8 cellular contexts compared by ENCODE assay signal in genomic region chr2:241036397-241036963, GRCh38. TPM values are rescaled to one million over a fixed set of nuclear protein-coding genes. Genes with fewer than 3 reads are reported as not detected.
DNase-seq lines count a peak whose midpoint lies in the region; ATAC-seq and TF ChIP-seq lines count a peak whose summit lies in the region.

No MANE protein-coding gene starts in this region.

- peaks cover 0 to 2% (median 0%) of the 10 kb centered on the region in 8 donors for H3K9me3 Mint-ChIP-seq in CD4-positive, alpha-beta memory T cell

- intact Hi-C loops in CD4-positive, alpha-beta memory T cell (cut with micrococcal nuclease), result loop anchor here (1.0 to 2.0 kb wide), 2 partner anchors 114 to 204 kb away; partner anchors contain the start of gene PPP1R7

- peaks cover 32% of the 10 kb centered on the region for H3K4me1 ChIP-seq in CD4-positive, alpha-beta memory T cell (ENCODE audit: insufficient read depth, low read length)
- H3K4me1 ChIP-seq in right atrium auricular region, result peaks cover 0 to 19% of the 10 kb centered on the region in 2 donors

- H3K4me3 ChIP-seq in CD4-positive, alpha-beta memory T cell (ENCODE audit: low read length in 2 of 2), result peak overlapping the region; percentile 17 to 83
- peak overlapping the region; percentile 15 to 36 for H3K4me3 ChIP-seq in right atrium auricular region

- peak overlapping the region; percentile 75 to 91 (median 84) for H3K4me3 Mint-ChIP-seq in CD4-positive, alpha-beta memory T cell

- no peaks in the 10 kb centered on the region for H3K27me3 ChIP-seq in CD4-positive, alpha-beta memory T cell (ENCODE audit: insufficient read depth, low read length)
- no peaks in the 10 kb centered on the region for H3K27me3 ChIP-seq in right atrium auricular region

- POLR2A ChIA-PET in CD4-positive, alpha-beta memory T cell (lab: Charles Lee; ENCODE audit: partially characterized antibody), result no interaction called here

- ATAC-seq in GM21528 (IDR thresholded peaks at IDR 0.05; ENCODE audit: low FRiP score, unreplicated experiment), result peak; percentile 70

- peaks cover 0 to 18% of the 10 kb centered on the region in 2 donors for H3K36me3 Mint-ChIP-seq in CD4-positive, alpha-beta memory T cell

- DNase-seq in CD4-positive, alpha-beta memory T cell, result peak; percentile 63 to 94 (median 77)
- DNase-seq in NCI-H1105 (lab: John Stamatoyannopoulos, UW) (peak; percentile 43), activated T-helper 1 cell treated with Interleukin-2 at 50 U/mL for 16 hours (ENCODE audit: low read depth) (peak; percentile 50), right atrium auricular region (ENCODE audit: low spot score) (no peak), NCI-H1048 (lab: John Stamatoyannopoulos, UW) (no peak), NOMO-1 (lab: John Stamatoyannopoulos, UW; ENCODE audit: unreplicated experiment in 2 of 2) (no peak)
- DNase-seq in stimulated activated CD4-positive, alpha-beta T cell treated with anti-CD3 and anti-CD28 coated beads, Interleukin-4, amount 100 ng/mL, for 24 hours, result peak; percentile 43

- H3K27me3 Mint-ChIP-seq in CD4-positive, alpha-beta memory T cell, result no peaks in the 10 kb centered on the region

- H3K4me1 Mint-ChIP-seq in CD4-positive, alpha-beta memory T cell, result peaks cover 8 to 36% (median 17%) of the 10 kb centered on the region in 4 donors

- no peaks in the 10 kb centered on the region for H3K36me3 ChIP-seq in CD4-positive, alpha-beta memory T cell (ENCODE audit: insufficient read depth, low read length)
- H3K36me3 ChIP-seq in right atrium auricular region, result peaks cover 8% of the 10 kb centered on the region

- CTCF ChIA-PET in CD4-positive, alpha-beta memory T cell (lab: Charles Lee; ENCODE audit: partially characterized antibody), result no interaction called here

- no peaks in the 10 kb centered on the region for H3K9me3 ChIP-seq in CD4-positive, alpha-beta memory T cell (ENCODE audit: control insufficient read depth in 1 of 2, low read length in 2 of 2)
- no peaks in the 10 kb centered on the region for H3K9me3 ChIP-seq in right atrium auricular region

- peak overlapping the region; percentile 80 to 99 (median 91) for H3K27ac Mint-ChIP-seq in CD4-positive, alpha-beta memory T cell

- TF ChIP-seq CTCF in right atrium auricular region (IDR thresholded peaks at IDR 0.05), result no peak

- peak overlapping the region; percentile 68 for H3K27ac ChIP-seq in CD4-positive, alpha-beta memory T cell (ENCODE audit: low read depth, low read length)
- no peak overlapping the region for H3K27ac ChIP-seq in right atrium auricular region

RNA-seq across cellular contexts. Expression of gene SNED1, which starts 38.1 kb away (rescaled TPM):
- 10 to 100 TPM; 85.2 to 90.1 TPM for total RNA-seq in CD4-positive, alpha-beta memory T cell
- polyA plus RNA-seq in CD4-positive, alpha-beta memory T cell, result 1 to 10 TPM; 1.6 to 3.2 TPM
- total RNA-seq in right atrium auricular region, result 10 to 100 TPM in 1 of 2 donors, 1 to 10 TPM in 1; 9.9 to 16.4 TPM

Comparison
In these comparisons a context has a peak if more than half of its experiments do, and no peak if none do; other contexts are left out.
1. DNase-seq: peak in CD4-positive, alpha-beta memory T cell (5 of 5), NCI-H1105 (single experiment), activated T-helper 1 cell treated with Interleukin-2 at 50 U/mL for 16 hours (single experiment) and stimulated activated CD4-positive, alpha-beta T cell treated with anti-CD3 and anti-CD28 coated beads, Interleukin-4, amount 100 ng/mL, for 24 hours (single experiment); none in right atrium auricular region (single experiment), NCI-H1048 (single experiment) and NOMO-1 (0 of 2).
2. RNA of gene SNED1, which starts 38.1 kb away (total RNA-seq): 85.2 to 90.1 TPM in CD4-positive, alpha-beta memory T cell; 9.9 to 16.4 TPM in right atrium auricular region; every median in the first group is over 4 times any median in the second.